ENCODE assay signal across 19 cellular contexts in genomic region chr7:51121036-51121780, GRCh38.
DNase-seq lines count a peak whose midpoint lies in the region; ATAC-seq and FAIRE-seq lines count a peak whose summit lies in the region.
"Had no signal": no experiment of that assay in that cellular context is flagged by ENCODE, and none has a peak within 500 bp of the region (broad histone marks: within the 10 kb centered on the region; RNA-seq: fewer than 3 reads in every experiment).

No MANE protein-coding gene starts in this region.

- H3K27ac Mint-ChIP-seq in activated CD8-positive, alpha-beta memory T cell treated with anti-CD3 and anti-CD28 coated beads, Interleukin-2, amount 10 ng/mL, durations not matched to agents 7 days and 5 days: peak overlapping the region; percentile 80
- H3K27ac Mint-ChIP-seq: stimulated activated memory B cell treated with anti-CD40 and anti-IgM and Interleukin-4, amounts not matched to agents 10 μg/mL and 1 μg/mL and 100 μg/mL, for 72 hours had no signal

- H4K20me1 ChIP-seq in BLaER1 treated with 17β-estradiol and CSF1 and Interleukin-3, amounts not matched to agents 10 nM and 100 nM: no peaks in the 10 kb centered on the region

- H3K9me3 Mint-ChIP-seq in activated CD8-positive, alpha-beta memory T cell treated with anti-CD3 and anti-CD28 coated beads, Interleukin-2, amount 10 ng/mL, durations not matched to agents 7 days and 5 days (ENCODE audit: low read depth): no peaks in the 10 kb centered on the region

- H3K27me3 Mint-ChIP-seq in activated CD8-positive, alpha-beta memory T cell treated with anti-CD3 and anti-CD28 coated beads, Interleukin-2, amount 10 ng/mL, durations not matched to agents 7 days and 5 days: peaks cover 9% of the 10 kb centered on the region

- no peak overlapping the region for H3K27ac ChIP-seq in BLaER1 treated with 17β-estradiol and CSF1 and Interleukin-3, amounts not matched to agents 10 nM and 100 nM
- no peak overlapping the region for H3K27ac ChIP-seq in SJCRH30
- H3K27ac ChIP-seq: A549, RWPE1, upper lobe of right lung had no signal

- H3K4me1 Mint-ChIP-seq in activated CD8-positive, alpha-beta memory T cell treated with anti-CD3 and anti-CD28 coated beads, Interleukin-2, amount 10 ng/mL, durations not matched to agents 7 days and 5 days: peaks cover 32% of the 10 kb centered on the region

- CTCF ChIA-PET in activated CD8-positive, alpha-beta memory T cell treated with anti-CD3 and anti-CD28 coated beads, Interleukin-2, amount 10 ng/mL, durations not matched to agents 7 days and 5 days (lab: Charles Lee): interaction anchor here (1.0 to 1.3 kb wide), 3 partner anchors 20 to 42 kb away, joined by 3 read pairs; no protein-coding TSS in a partner anchor

- no peaks in the 10 kb centered on the region for H3K36me3 Mint-ChIP-seq in activated CD8-positive, alpha-beta memory T cell treated with anti-CD3 and anti-CD28 coated beads, Interleukin-2, amount 10 ng/mL, durations not matched to agents 7 days and 5 days
- H3K36me3 Mint-ChIP-seq: stimulated activated memory B cell treated with anti-CD40 and anti-IgM and Interleukin-4, amounts not matched to agents 10 μg/mL and 1 μg/mL and 100 μg/mL, for 72 hours had no signal

- no peaks in the 10 kb centered on the region for H3K27me3 ChIP-seq in BLaER1 treated with 17β-estradiol and CSF1 and Interleukin-3, amounts not matched to agents 10 nM and 100 nM
- no peaks in the 10 kb centered on the region for H3K27me3 ChIP-seq in endocrine pancreas (ENCODE audit: control insufficient read depth, insufficient read depth, low read length)
- peaks cover 4% of the 10 kb centered on the region; the same call in 1 of the 2 replicates for H3K27me3 ChIP-seq in SJCRH30
- H3K27me3 ChIP-seq: upper lobe of right lung had no signal

- peak overlapping the region; percentile 40 for H3K4me3 Mint-ChIP-seq in activated CD8-positive, alpha-beta memory T cell treated with anti-CD3 and anti-CD28 coated beads, Interleukin-2, amount 10 ng/mL, durations not matched to agents 7 days and 5 days
- H3K4me3 Mint-ChIP-seq: stimulated activated memory B cell treated with anti-CD40 and anti-IgM and Interleukin-4, amounts not matched to agents 10 μg/mL and 1 μg/mL and 100 μg/mL, for 72 hours had no signal

- no peaks in the 10 kb centered on the region; a peak in 1 of 22 replicates for H3K36me3 ChIP-seq in BLaER1 treated with 17β-estradiol and CSF1 and Interleukin-3, amounts not matched to agents 10 nM and 100 nM
- H3K36me3 ChIP-seq in endocrine pancreas (ENCODE audit: control insufficient read depth, insufficient read depth, low read length): no peaks in the 10 kb centered on the region
- no peaks in the 10 kb centered on the region for H3K36me3 ChIP-seq in SJCRH30
- H3K36me3 ChIP-seq: HAP-1, upper lobe of right lung had no signal

- no peak overlapping the region for H3K4me3 ChIP-seq in BLaER1 treated with 17β-estradiol and CSF1 and Interleukin-3, amounts not matched to agents 10 nM and 100 nM
- peak overlapping the region; percentile 73 for H3K4me3 ChIP-seq in endocrine pancreas (ENCODE audit: control insufficient read depth, insufficient read depth, low read length)
- no peak overlapping the region for H3K4me3 ChIP-seq in SJCRH30
- H3K4me3 ChIP-seq: A549, HAP-1, upper lobe of right lung had no signal

- FAIRE-seq in HTR-8/SVneo (lab: Jason Lieb, UNC): no peak
- FAIRE-seq: A549 had no signal

- no peak for DNase-seq in activated CD8-positive, alpha-beta memory T cell treated with anti-CD3 and anti-CD28 coated beads, Interleukin-2, amount 10 ng/mL, durations not matched to agents 7 days and 5 days
- no peak for DNase-seq in activated CD8-positive, alpha-beta memory T cell treated with anti-CD3 and anti-CD28 coated beads, Interleukin-2, amount 50 U/mL, for 4 hours
- DNase-seq in NCI-H526 (lab: John Stamatoyannopoulos, UW): peak; percentile 14 to 34
- no peak for DNase-seq in SJCRH30
- DNase-seq in HTR-8/SVneo (ENCODE audit: insufficient read length, low spot score): no peak
- DNase-seq: effector CD8-positive, alpha-beta T cell; islet precursor cell; mesenchymal stem cell; NCI-H1105 treated with DMSO at 0.1 percent for 48 hours; NK-92 treated with Interleukin-12 subunit alpha and Interleukin-12 subunit beta, amount 100 ng/mL, for 24 hours; SW 1271; upper lobe of right lung had no signal

- peaks cover 21 to 44% (median 31%) of the 10 kb centered on the region in 10 experiments for H3K4me1 ChIP-seq in BLaER1 treated with 17β-estradiol and CSF1 and Interleukin-3, amounts not matched to agents 10 nM and 100 nM
- H3K4me1 ChIP-seq in endocrine pancreas (ENCODE audit: control insufficient read depth, insufficient read depth, low read length) (peaks cover 12% of the 10 kb centered on the region), SJCRH30 (no peaks in the 10 kb centered on the region)
- H3K4me1 ChIP-seq: HAP-1 had no signal

- no peak overlapping the region; a peak in 1 of 22 replicates for H3K9ac ChIP-seq in BLaER1 treated with 17β-estradiol and CSF1 and Interleukin-3, amounts not matched to agents 10 nM and 100 nM
- no peak overlapping the region for H3K9ac ChIP-seq in endocrine pancreas (ENCODE audit: control insufficient read depth, insufficient read depth, low read length)

- no peak for ATAC-seq in activated CD8-positive, alpha-beta memory T cell treated with anti-CD3 and anti-CD28 coated beads, Interleukin-2, amount 10 ng/mL, durations not matched to agents 7 days and 5 days
- ATAC-seq in GM21423 (IDR thresholded peaks at IDR 0.05; ENCODE audit: unreplicated experiment): no peak
- ATAC-seq: A549; stimulated activated memory B cell treated with anti-CD40 and anti-IgM and Interleukin-4, amounts not matched to agents 10 μg/mL and 1 μg/mL and 100 μg/mL, for 72 hours had no signal

- H3K4me2 ChIP-seq in BLaER1 treated with 17β-estradiol and CSF1 and Interleukin-3, amounts not matched to agents 10 nM and 100 nM: peak overlapping the region; percentile 55 to 87 (median 76)
- H3K4me2 ChIP-seq: A549 had no signal

- peaks cover 5 to 31% (median 21%) of the 10 kb centered on the region in 11 experiments for H3K9me3 ChIP-seq in BLaER1 treated with 17β-estradiol and CSF1 and Interleukin-3, amounts not matched to agents 10 nM and 100 nM (replicated peaks in 1 of 11)
- H3K9me3 ChIP-seq in endocrine pancreas (ENCODE audit: control insufficient read depth, low read length) (no peaks in the 10 kb centered on the region), SJCRH30 (replicated peaks) (no peaks in the 10 kb centered on the region)
- H3K9me3 ChIP-seq: HAP-1, upper lobe of right lung had no signal

Comparison
In these comparisons a context has a peak if more than half of its experiments do, and no peak if none do; other contexts are left out.
1. DNase-seq: peak in NCI-H526 (2 of 2); none in activated CD8-positive, alpha-beta memory T cell treated with anti-CD3 and anti-CD28 coated beads, Interleukin-2, amount 10 ng/mL, durations not matched to agents 7 days and 5 days (single experiment), activated CD8-positive, alpha-beta memory T cell treated with anti-CD3 and anti-CD28 coated beads, Interleukin-2, amount 50 U/mL, for 4 hours (single experiment), SJCRH30 (0 of 2) and HTR-8/SVneo (single experiment).